ENCODE assay signal across 1 cellular context in the genomic region with DNA sequence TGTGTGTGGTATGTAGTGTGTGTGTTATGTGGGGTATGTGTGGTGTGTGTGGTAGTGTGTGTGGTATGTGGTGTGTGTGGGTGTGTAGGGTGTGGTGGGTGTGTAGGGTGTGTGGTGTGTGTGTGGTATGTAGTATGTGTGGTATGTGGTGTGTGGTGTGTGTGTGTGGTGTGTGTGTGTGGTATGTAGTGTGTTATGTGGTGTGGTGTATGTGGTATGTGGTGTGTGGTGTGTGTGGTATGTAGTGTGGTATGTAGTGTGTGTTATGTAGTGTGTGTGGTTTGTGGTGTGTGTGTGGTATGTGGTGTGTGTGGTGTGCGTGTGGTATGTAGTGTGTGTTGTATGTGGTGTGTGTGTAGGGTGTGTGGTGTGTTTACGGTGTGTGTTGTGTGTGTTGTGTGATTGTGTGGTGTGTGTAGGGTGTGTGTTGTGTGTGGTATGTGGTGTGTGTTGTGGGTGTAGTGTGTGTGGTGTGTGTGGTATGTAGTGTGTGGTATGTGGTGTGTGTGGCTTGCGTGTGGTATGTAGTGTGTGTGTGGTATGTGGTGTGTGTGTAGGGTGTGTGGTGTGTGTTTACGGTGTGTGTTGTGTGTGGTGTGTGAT.
TF ChIP-seq lines count a peak whose summit lies in the region.

No MANE protein-coding gene starts in this region.

TF ChIP-seq in HEK293, 187 proteins besides CTCF, POLR2A, EP300 and RAD21 (continued from another document):
- TF ChIP-seq, protein P1, sequence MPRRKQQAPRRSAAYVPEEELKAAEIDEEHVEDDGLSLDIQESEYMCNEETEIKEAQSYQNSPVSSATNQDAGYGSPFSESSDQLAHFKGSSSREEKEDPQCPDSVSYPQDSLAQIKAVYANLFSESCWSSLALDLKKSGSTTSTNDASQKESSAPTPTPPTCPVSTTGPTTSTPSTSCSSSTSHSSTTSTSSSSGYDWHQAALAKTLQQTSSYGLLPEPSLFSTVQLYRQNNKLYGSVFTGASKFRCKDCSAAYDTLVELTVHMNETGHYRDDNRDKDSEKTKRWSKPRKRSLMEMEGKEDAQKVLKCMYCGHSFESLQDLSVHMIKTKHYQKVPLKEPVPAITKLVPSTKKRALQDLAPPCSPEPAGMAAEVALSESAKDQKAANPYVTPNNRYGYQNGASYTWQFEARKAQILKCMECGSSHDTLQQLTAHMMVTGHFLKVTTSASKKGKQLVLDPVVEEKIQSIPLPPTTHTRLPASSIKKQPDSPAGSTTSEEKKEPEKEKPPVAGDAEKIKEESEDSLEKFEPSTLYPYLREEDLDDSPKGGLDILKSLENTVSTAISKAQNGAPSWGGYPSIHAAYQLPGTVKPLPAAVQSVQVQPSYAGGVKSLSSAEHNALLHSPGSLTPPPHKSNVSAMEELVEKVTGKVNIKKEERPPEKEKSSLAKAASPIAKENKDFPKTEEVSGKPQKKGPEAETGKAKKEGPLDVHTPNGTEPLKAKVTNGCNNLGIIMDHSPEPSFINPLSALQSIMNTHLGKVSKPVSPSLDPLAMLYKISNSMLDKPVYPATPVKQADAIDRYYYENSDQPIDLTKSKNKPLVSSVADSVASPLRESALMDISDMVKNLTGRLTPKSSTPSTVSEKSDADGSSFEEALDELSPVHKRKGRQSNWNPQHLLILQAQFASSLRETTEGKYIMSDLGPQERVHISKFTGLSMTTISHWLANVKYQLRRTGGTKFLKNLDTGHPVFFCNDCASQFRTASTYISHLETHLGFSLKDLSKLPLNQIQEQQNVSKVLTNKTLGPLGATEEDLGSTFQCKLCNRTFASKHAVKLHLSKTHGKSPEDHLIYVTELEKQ (tag by site-specific recombination; IDR thresholded peaks at IDR 0.05; ENCODE audit: borderline replicate concordance): no peak
- TF ChIP-seq ZNF391 (tag by site-specific recombination; IDR thresholded peaks at IDR 0.05; ENCODE audit: borderline replicate concordance, low read depth): no peak
- no peak for TF ChIP-seq ZNF610 (tag by site-specific recombination; IDR thresholded peaks at IDR 0.05; ENCODE audit: borderline replicate concordance)
- no peak for TF ChIP-seq REPIN1 (tag by site-specific recombination; IDR thresholded peaks at IDR 0.05; ENCODE audit: low read depth)
- TF ChIP-seq ZNF670 (tag by site-specific recombination; IDR thresholded peaks at IDR 0.05; ENCODE audit: low read depth): 0 out of 2 replicates have a peak, but pooled peaks have one; percentile 67
- TF ChIP-seq KLF8 (tag by site-specific recombination; IDR thresholded peaks at IDR 0.05): 0 out of 2 replicates have a peak, but pooled peaks have one; percentile 61
- TF ChIP-seq, protein P2, sequence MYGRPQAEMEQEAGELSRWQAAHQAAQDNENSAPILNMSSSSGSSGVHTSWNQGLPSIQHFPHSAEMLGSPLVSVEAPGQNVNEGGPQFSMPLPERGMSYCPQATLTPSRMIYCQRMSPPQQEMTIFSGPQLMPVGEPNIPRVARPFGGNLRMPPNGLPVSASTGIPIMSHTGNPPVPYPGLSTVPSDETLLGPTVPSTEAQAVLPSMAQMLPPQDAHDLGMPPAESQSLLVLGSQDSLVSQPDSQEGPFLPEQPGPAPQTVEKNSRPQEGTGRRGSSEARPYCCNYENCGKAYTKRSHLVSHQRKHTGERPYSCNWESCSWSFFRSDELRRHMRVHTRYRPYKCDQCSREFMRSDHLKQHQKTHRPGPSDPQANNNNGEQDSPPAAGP (tag by site-specific recombination; IDR thresholded peaks at IDR 0.05): no peak
- TF ChIP-seq ZFP3 (tag by site-specific recombination; IDR thresholded peaks at IDR 0.05; ENCODE audit: low read depth): 0 out of 2 replicates have a peak, but pooled peaks have one; percentile 6
- 0 out of 2 replicates have a peak, but pooled peaks have one; percentile 7 for TF ChIP-seq ZNF146 (tag by site-specific recombination; IDR thresholded peaks at IDR 0.05)
- TF ChIP-seq SP2 (tag by site-specific recombination; IDR thresholded peaks at IDR 0.05): no peak
- 0 out of 2 replicates have a peak, but pooled peaks have one; percentile 18 for TF ChIP-seq ZNF791 (tag by site-specific recombination; IDR thresholded peaks at IDR 0.05)
- TF ChIP-seq, protein P3, sequence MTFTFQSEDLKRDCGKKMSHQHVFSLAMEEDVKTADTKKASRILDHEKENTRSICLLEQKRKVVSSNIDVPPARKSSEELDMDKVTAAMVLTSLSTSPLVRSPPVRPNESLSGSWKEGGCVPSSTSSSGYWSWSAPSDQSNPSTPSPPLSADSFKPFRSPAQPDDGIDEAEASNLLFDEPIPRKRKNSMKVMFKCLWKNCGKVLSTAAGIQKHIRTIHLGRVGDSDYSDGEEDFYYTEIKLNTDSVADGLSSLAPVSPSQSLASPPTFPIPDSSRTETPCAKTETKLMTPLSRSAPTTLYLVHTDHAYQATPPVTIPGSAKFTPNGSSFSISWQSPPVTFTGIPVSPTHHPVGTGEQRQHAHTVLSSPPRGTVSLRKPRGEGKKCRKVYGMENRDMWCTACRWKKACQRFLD (tag by site-specific recombination; IDR thresholded peaks at IDR 0.05): 0 out of 2 replicates have a peak, but pooled peaks have one; percentile 8
- TF ChIP-seq ZNF169 (tag by site-specific recombination; IDR thresholded peaks at IDR 0.05): no peak
- TF ChIP-seq ZNF621 (tag by site-specific recombination; IDR thresholded peaks at IDR 0.05): peak; percentile 10; the same call in 1 of the 2 replicates
- TF ChIP-seq ZNF366 (tag by site-specific recombination; conservative IDR thresholded peaks at IDR 0.05): no peak
- TF ChIP-seq HOXD13 (CRISPR knock-in tag; IDR thresholded peaks at IDR 0.05; ENCODE audit: borderline replicate concordance): no peak
- no peak for TF ChIP-seq SP3 (tag by site-specific recombination; IDR thresholded peaks at IDR 0.05)
- TF ChIP-seq ZNF2 (tag by site-specific recombination; IDR thresholded peaks at IDR 0.05): peak; percentile 15; the same call in 1 of the 2 replicates
- TF ChIP-seq ZNF211 (tag by site-specific recombination; IDR thresholded peaks at IDR 0.05; ENCODE audit: low read depth): peak; percentile 70
- peak; percentile 69 for TF ChIP-seq ZNF544 (tag by site-specific recombination; IDR thresholded peaks at IDR 0.05)
- TF ChIP-seq RBAK (tag by site-specific recombination; IDR thresholded peaks at IDR 0.05): no peak
- TF ChIP-seq ZSCAN23 (tag by site-specific recombination; IDR thresholded peaks at IDR 0.05): peak; percentile 23; the same call in 1 of the 2 replicates
- TF ChIP-seq ZBTB7A (tag by site-specific recombination; IDR thresholded peaks at IDR 0.05; ENCODE audit: low read depth): no peak
- TF ChIP-seq ZNF830 (tag by site-specific recombination; IDR thresholded peaks at IDR 0.05; ENCODE audit: low read depth): no peak
- TF ChIP-seq, protein P4, sequence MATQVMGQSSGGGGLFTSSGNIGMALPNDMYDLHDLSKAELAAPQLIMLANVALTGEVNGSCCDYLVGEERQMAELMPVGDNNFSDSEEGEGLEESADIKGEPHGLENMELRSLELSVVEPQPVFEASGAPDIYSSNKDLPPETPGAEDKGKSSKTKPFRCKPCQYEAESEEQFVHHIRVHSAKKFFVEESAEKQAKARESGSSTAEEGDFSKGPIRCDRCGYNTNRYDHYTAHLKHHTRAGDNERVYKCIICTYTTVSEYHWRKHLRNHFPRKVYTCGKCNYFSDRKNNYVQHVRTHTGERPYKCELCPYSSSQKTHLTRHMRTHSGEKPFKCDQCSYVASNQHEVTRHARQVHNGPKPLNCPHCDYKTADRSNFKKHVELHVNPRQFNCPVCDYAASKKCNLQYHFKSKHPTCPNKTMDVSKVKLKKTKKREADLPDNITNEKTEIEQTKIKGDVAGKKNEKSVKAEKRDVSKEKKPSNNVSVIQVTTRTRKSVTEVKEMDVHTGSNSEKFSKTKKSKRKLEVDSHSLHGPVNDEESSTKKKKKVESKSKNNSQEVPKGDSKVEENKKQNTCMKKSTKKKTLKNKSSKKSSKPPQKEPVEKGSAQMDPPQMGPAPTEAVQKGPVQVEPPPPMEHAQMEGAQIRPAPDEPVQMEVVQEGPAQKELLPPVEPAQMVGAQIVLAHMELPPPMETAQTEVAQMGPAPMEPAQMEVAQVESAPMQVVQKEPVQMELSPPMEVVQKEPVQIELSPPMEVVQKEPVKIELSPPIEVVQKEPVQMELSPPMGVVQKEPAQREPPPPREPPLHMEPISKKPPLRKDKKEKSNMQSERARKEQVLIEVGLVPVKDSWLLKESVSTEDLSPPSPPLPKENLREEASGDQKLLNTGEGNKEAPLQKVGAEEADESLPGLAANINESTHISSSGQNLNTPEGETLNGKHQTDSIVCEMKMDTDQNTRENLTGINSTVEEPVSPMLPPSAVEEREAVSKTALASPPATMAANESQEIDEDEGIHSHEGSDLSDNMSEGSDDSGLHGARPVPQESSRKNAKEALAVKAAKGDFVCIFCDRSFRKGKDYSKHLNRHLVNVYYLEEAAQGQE (tag by site-specific recombination; IDR thresholded peaks at IDR 0.05): no peak
- TF ChIP-seq KLF9 (tag by site-specific recombination; IDR thresholded peaks at IDR 0.05; ENCODE audit: low read depth): peak; percentile 2; the same call in 1 of the 2 replicates
- no peak for TF ChIP-seq TRIM28 (IDR thresholded peaks at IDR 0.05; ENCODE audit: borderline replicate concordance, low read length)
- TF ChIP-seq, protein P5, sequence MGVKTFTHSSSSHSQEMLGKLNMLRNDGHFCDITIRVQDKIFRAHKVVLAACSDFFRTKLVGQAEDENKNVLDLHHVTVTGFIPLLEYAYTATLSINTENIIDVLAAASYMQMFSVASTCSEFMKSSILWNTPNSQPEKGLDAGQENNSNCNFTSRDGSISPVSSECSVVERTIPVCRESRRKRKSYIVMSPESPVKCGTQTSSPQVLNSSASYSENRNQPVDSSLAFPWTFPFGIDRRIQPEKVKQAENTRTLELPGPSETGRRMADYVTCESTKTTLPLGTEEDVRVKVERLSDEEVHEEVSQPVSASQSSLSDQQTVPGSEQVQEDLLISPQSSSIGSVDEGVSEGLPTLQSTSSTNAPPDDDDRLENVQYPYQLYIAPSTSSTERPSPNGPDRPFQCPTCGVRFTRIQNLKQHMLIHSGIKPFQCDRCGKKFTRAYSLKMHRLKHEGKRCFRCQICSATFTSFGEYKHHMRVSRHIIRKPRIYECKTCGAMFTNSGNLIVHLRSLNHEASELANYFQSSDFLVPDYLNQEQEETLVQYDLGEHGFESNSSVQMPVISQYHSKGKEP (tag by site-specific recombination; IDR thresholded peaks at IDR 0.05): no peak
- no peak for TF ChIP-seq KLF10 (tag by site-specific recombination; IDR thresholded peaks at IDR 0.05)
- TF ChIP-seq, protein P6, sequence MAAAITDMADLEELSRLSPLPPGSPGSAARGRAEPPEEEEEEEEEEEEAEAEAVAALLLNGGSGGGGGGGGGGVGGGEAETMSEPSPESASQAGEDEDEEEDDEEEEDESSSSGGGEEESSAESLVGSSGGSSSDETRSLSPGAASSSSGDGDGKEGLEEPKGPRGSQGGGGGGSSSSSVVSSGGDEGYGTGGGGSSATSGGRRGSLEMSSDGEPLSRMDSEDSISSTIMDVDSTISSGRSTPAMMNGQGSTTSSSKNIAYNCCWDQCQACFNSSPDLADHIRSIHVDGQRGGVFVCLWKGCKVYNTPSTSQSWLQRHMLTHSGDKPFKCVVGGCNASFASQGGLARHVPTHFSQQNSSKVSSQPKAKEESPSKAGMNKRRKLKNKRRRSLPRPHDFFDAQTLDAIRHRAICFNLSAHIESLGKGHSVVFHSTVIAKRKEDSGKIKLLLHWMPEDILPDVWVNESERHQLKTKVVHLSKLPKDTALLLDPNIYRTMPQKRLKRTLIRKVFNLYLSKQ (tag by site-specific recombination; IDR thresholded peaks at IDR 0.05; ENCODE audit: borderline replicate concordance): peak; percentile 22; the same call in 1 of the 2 replicates
- no peak for TF ChIP-seq ZNF19 (tag by site-specific recombination; IDR thresholded peaks at IDR 0.05; ENCODE audit: low read depth)
- no peak for TF ChIP-seq ZNF133 (tag by site-specific recombination; IDR thresholded peaks at IDR 0.05)
- peak; percentile 3; the same call in 1 of the 2 replicates for TF ChIP-seq ZNF239 (tag by site-specific recombination; IDR thresholded peaks at IDR 0.05)
- peak; percentile 8; the same call in 1 of the 2 replicates for TF ChIP-seq ZNF571 (tag by site-specific recombination; IDR thresholded peaks at IDR 0.05)
- TF ChIP-seq, protein P7, sequence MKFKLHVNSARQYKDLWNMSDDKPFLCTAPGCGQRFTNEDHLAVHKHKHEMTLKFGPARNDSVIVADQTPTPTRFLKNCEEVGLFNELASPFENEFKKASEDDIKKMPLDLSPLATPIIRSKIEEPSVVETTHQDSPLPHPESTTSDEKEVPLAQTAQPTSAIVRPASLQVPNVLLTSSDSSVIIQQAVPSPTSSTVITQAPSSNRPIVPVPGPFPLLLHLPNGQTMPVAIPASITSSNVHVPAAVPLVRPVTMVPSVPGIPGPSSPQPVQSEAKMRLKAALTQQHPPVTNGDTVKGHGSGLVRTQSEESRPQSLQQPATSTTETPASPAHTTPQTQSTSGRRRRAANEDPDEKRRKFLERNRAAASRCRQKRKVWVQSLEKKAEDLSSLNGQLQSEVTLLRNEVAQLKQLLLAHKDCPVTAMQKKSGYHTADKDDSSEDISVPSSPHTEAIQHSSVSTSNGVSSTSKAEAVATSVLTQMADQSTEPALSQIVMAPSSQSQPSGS (tag by site-specific recombination; IDR thresholded peaks at IDR 0.05; ENCODE audit: low read depth): no peak
- TF ChIP-seq HOXC10 (CRISPR knock-in tag; IDR thresholded peaks at IDR 0.05): no peak
- TF ChIP-seq ZNF248 (tag by site-specific recombination; IDR thresholded peaks at IDR 0.05): no peak; the same call in 1 of the 2 replicates
- no peak for TF ChIP-seq MYNN (tag by site-specific recombination; IDR thresholded peaks at IDR 0.05; ENCODE audit: borderline replicate concordance)
- TF ChIP-seq, protein P8, sequence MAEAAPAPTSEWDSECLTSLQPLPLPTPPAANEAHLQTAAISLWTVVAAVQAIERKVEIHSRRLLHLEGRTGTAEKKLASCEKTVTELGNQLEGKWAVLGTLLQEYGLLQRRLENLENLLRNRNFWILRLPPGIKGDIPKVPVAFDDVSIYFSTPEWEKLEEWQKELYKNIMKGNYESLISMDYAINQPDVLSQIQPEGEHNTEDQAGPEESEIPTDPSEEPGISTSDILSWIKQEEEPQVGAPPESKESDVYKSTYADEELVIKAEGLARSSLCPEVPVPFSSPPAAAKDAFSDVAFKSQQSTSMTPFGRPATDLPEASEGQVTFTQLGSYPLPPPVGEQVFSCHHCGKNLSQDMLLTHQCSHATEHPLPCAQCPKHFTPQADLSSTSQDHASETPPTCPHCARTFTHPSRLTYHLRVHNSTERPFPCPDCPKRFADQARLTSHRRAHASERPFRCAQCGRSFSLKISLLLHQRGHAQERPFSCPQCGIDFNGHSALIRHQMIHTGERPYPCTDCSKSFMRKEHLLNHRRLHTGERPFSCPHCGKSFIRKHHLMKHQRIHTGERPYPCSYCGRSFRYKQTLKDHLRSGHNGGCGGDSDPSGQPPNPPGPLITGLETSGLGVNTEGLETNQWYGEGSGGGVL (tag by site-specific recombination; IDR thresholded peaks at IDR 0.05): peak; percentile 29; the same call in 1 of the 2 replicates
- TF ChIP-seq, protein P9, sequence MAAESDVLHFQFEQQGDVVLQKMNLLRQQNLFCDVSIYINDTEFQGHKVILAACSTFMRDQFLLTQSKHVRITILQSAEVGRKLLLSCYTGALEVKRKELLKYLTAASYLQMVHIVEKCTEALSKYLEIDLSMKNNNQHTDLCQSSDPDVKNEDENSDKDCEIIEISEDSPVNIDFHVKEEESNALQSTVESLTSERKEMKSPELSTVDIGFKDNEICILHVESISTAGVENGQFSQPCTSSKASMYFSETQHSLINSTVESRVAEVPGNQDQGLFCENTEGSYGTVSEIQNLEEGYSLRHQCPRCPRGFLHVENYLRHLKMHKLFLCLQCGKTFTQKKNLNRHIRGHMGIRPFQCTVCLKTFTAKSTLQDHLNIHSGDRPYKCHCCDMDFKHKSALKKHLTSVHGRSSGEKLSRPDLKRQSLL (tag by site-specific recombination; IDR thresholded peaks at IDR 0.05): no peak
- no peak for TF ChIP-seq BCL11B (tag by site-specific recombination; IDR thresholded peaks at IDR 0.05; ENCODE audit: low read depth)
- TF ChIP-seq ZNF585B (tag by site-specific recombination; IDR thresholded peaks at IDR 0.05): 0 out of 2 replicates have a peak, but pooled peaks have one; percentile 5
- TF ChIP-seq ZNF623 (tag by site-specific recombination; IDR thresholded peaks at IDR 0.05): no peak
